16 cellular contexts compared by ENCODE assay signal in the genomic region with DNA sequence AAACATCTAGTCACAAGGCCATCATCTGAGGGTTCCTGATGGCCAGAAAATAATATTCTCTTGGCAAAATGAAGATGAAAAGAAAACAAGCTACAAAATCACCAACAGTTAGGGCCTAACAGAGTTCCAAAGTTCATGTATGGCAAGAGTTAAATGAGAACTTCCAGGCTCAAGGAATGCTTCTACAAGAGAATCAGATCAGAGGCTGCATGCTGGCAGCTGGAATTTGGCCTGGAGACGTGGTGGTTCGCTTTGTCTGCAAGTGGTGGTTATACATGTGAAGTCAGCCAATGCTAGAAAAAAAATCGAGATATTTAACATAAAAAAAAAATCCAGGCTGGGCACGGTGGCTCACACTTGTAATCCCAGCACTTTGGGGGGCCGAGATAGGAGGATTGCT. TPM values are rescaled to one million over a fixed set of nuclear protein-coding genes. Genes with fewer than 3 reads are reported as not detected.
DNase-seq lines count a peak whose midpoint lies in the region; ATAC-seq and TF ChIP-seq lines count a peak whose summit lies in the region.
"Had no signal": no experiment of that assay in that cellular context is flagged by ENCODE, and none has a peak within 500 bp of the region (broad histone marks: within the 10 kb centered on the region; RNA-seq: fewer than 3 reads in every experiment).

No MANE protein-coding gene starts in this region.

- peaks cover 25% of the 10 kb centered on the region for H4K20me1 ChIP-seq in PC-3 (ENCODE audit: low read length)

- H3F3A ChIP-seq in PC-3 (ENCODE audit: low read length, unreplicated experiment) = no peaks in the 10 kb centered on the region

- peaks cover 35 to 70% of the 10 kb centered on the region in 2 donors for H3K36me3 Mint-ChIP-seq in activated T-cell treated with anti-CD3 and anti-CD28 coated beads, Interleukin-2, amount 50 U/mL, for 72 hours (ENCODE audit: insufficient read depth in 2 of 2)

- 60 to 63% methylated on average over 1 to 5 of the region's 5 CpGs for WGBS in transverse colon (ENCODE audit: low coverage in 1 of 2), 2 donors

- BruUV-seq in PC-3 (replicated peaks; lab: Mats Ljungman, UMichigan) = no TSS peak

- H3K79me2 ChIP-seq in PC-3 (ENCODE audit: low read length) = peaks cover 95% of the 10 kb centered on the region

- H3K4me3 ChIP-seq in transverse colon (no peak overlapping the region), Peyer's patch (no peak overlapping the region), PC-3 (ENCODE audit: low read length) (no peak overlapping the region)

- TF ChIP-seq POLR2A in transverse colon (IDR thresholded peaks at IDR 0.05) = no peak
- TF ChIP-seq POLR2A in Peyer's patch (IDR thresholded peaks at IDR 0.05) = no peak

- H3K27me3 Mint-ChIP-seq in activated T-cell treated with anti-CD3 and anti-CD28 coated beads, Interleukin-2, amount 50 U/mL, for 72 hours (ENCODE audit: low read depth) = no peaks in the 10 kb centered on the region
- H3K27me3 Mint-ChIP-seq: stimulated activated memory B cell treated with anti-CD40 and anti-IgM and Interleukin-4, amounts not matched to agents 10 μg/mL and 1 μg/mL and 100 μg/mL, for 72 hours had no signal

- no peaks in the 10 kb centered on the region for H3K9me3 ChIP-seq in transverse colon
- no peaks in the 10 kb centered on the region for H3K9me3 ChIP-seq in Peyer's patch
- no peaks in the 10 kb centered on the region for H3K9me3 ChIP-seq in PC-3 (ENCODE audit: low read length)

- TF ChIP-seq EP300 in transverse colon (IDR thresholded peaks at IDR 0.05; ENCODE audit: low read depth) = no peak

- no peak for ATAC-seq in activated T-cell treated with anti-CD3 and anti-CD28 coated beads, Interleukin-2, amount 50 U/mL, for 72 hours (replicated peaks in 1 of 2)
- ATAC-seq in HG03159 (IDR thresholded peaks at IDR 0.05; ENCODE audit: unreplicated experiment) (no peak), PC-3 (no peak)
- ATAC-seq: stimulated activated memory B cell treated with anti-CD40 and anti-IgM and Interleukin-4, amounts not matched to agents 10 μg/mL and 1 μg/mL and 100 μg/mL, for 72 hours had no signal

- H3K4me1 ChIP-seq in transverse colon (peaks cover 22 to 89% (median 63%) of the 10 kb centered on the region in 4 donors), Peyer's patch (peaks cover 0 to 50% (median 4%) of the 10 kb centered on the region in 4 donors), PC-3 (ENCODE audit: insufficient read depth, low read length) (peaks cover 24% of the 10 kb centered on the region)

- H3K27ac ChIP-seq in VCaP (peak overlapping the region; percentile 47; the same call in 1 of the 2 replicates), transverse colon (peak overlapping the region; percentile 59 to 72 (median 70)), Peyer's patch (no peak overlapping the region), PC-3 (ENCODE audit: low read length) (no peak overlapping the region)
- H3K27ac ChIP-seq: RWPE1 had no signal

- H3K4me3 Mint-ChIP-seq in activated T-cell treated with anti-CD3 and anti-CD28 coated beads, Interleukin-2, amount 50 U/mL, for 72 hours = peak overlapping the region; percentile 82 to 94

- no peaks in the 10 kb centered on the region for H3K9me3 Mint-ChIP-seq in activated T-cell treated with anti-CD3 and anti-CD28 coated beads, Interleukin-2, amount 50 U/mL, for 72 hours

- H3K9ac ChIP-seq in PC-3 (ENCODE audit: low read length) = no peak overlapping the region

- intact Hi-C loops in transverse colon (cut with DNase I; ENCODE audit: low total_unique reads) (no loop called here), PC-3 (cut with micrococcal nuclease) (no loop called here)

- H3K27me3 ChIP-seq in transverse colon = no peaks in the 10 kb centered on the region
- H3K27me3 ChIP-seq in Peyer's patch = no peaks in the 10 kb centered on the region
- H3K27me3 ChIP-seq in PC-3 (ENCODE audit: low read length) = no peaks in the 10 kb centered on the region

- H3K4me2 ChIP-seq in PC-3 (ENCODE audit: low read length) = no peak overlapping the region

- H3K9me2 ChIP-seq in PC-3 (replicated peaks; ENCODE audit: low read length) = no peaks in the 10 kb centered on the region

- no peak overlapping the region for H2AFZ ChIP-seq in PC-3 (ENCODE audit: low read length)

- H3K27ac Mint-ChIP-seq in activated T-cell treated with anti-CD3 and anti-CD28 coated beads, Interleukin-2, amount 50 U/mL, for 72 hours = peak overlapping the region; percentile 87

- POLR2A ChIA-PET in PC-3 (lab: Charles Lee; ENCODE audit: unreplicated experiment) = no interaction called here

- no peak for DNase-seq in activated T-cell treated with anti-CD3 and anti-CD28 coated beads, Interleukin-2, amount 50 U/mL, for 72 hours
- no peak for DNase-seq in activated T-cell treated with anti-CD3 and anti-CD28 coated beads, Interleukin-2, amount 50 U/mL, for 1 hour
- DNase-seq in islet precursor cell (peak; percentile 62), transverse colon (no peak), Peyer's patch (no peak), PC-3 (no peak)
- DNase-seq: cerebellar nuclear complex, hippocampal formation, NCI-H146, retina had no signal

- H3K36me3 ChIP-seq in transverse colon (no peaks in the 10 kb centered on the region), Peyer's patch (peaks cover 0 to 4% (median 0%) of the 10 kb centered on the region in 3 donors), PC-3 (ENCODE audit: low read depth, low read length) (no peaks in the 10 kb centered on the region; the same call in none of the 2 replicates)

- TF ChIP-seq CTCF in VCaP (conservative IDR thresholded peaks at IDR 0.05) (no peak), transverse colon (IDR thresholded peaks at IDR 0.05) (no peak), Peyer's patch (IDR thresholded peaks at IDR 0.05) (no peak), PC-3 (conservative IDR thresholded peaks at IDR 0.05; ENCODE audit: low read depth, low read length) (no peak)

- CTCF ChIA-PET in PC-3 (lab: Charles Lee) = interaction anchor here (0.6 kb wide), 1 partner anchor 109 kb away, joined by 3 read pairs; no protein-coding TSS in a partner anchor

- H3K4me1 Mint-ChIP-seq in activated T-cell treated with anti-CD3 and anti-CD28 coated beads, Interleukin-2, amount 50 U/mL, for 72 hours (ENCODE audit: low read depth) = peaks cover 77% of the 10 kb centered on the region

- in situ Hi-C loops in transverse colon (cut with MboI; ENCODE audit: low pct_ligation_motif_present in 1 of 4, low pct_unique_long_range_greater_than_20kb in 1 of 4, low sequenced_read_pairs in 3 of 4) = loop anchor here in 1 of 4 donors (25.0 kb wide), 1 partner anchor 530 kb away; a partner anchor contains a TSS

RNA-seq across cellular contexts. Expression of a gene that starts 5.6 kb away (rescaled TPM):
- total RNA-seq in activated T-cell treated with anti-CD3 and anti-CD28 coated beads, Interleukin-2, amount 50 U/mL, for 72 hours = 100 to 1,000 TPM in 1 of 2 donors, 10 to 100 TPM in 1; 91.2 to 124 TPM
- total RNA-seq in transverse colon = 100 to 1,000 TPM in 1 of 4 donors, 10 to 100 TPM in 3; 24.8 to 102 (median 38.8) TPM
- 10 to 100 TPM; 21.4 to 42.6 (median 32.9) TPM for total RNA-seq in Peyer's patch
- total RNA-seq in PC-3 (2014; rRNA removed) = 37.8 and 51.8 TPM in 2 replicates

RNA-seq across cellular contexts. Expression of a gene that starts 53.6 kb away (rescaled TPM):
- under 1 TPM in 1 of 2 donors, not detected in 1; 0.19 TPM for total RNA-seq in activated T-cell treated with anti-CD3 and anti-CD28 coated beads, Interleukin-2, amount 50 U/mL, for 72 hours
- total RNA-seq in transverse colon (not detected), Peyer's patch (not detected), PC-3 (2014; rRNA removed) (not detected in 2 replicates)
- total RNA-seq: G401, kidney epithelial cell had no signal

Comparison
In these comparisons a context has a peak if more than half of its experiments do, and no peak if none do; other contexts are left out.
1. H3K27ac ChIP-seq: peak in VCaP (single experiment) and transverse colon (4 of 4); none in Peyer's patch (0 of 4) and PC-3 (single experiment).